Comparison of ENCODE assay signal across 22 cellular contexts in genomic region chr12:112170971-112171596, GRCh38.
"Had no signal": no experiment of that assay in that cellular context is flagged by ENCODE, and none has a peak within 500 bp of the region (broad histone marks: within the 10 kb centered on the region; RNA-seq: fewer than 3 reads in every experiment).

No MANE protein-coding gene starts in this region.

- H2AFZ ChIP-seq: hepatocyte, parathyroid adenoma had no signal

- H3K4me1 Mint-ChIP-seq: activated CD4-positive, alpha-beta T cell treated with anti-CD3 and anti-CD28 coated beads for 36 hours; neural crest cell had no signal

- H3K27ac ChIP-seq: adrenal gland, body of pancreas, coronary artery, hepatocyte, parathyroid adenoma, right atrium auricular region, tibial artery had no signal

- H3K4me3 ChIP-seq: adrenal gland, body of pancreas, coronary artery, dorsolateral prefrontal cortex, hepatocyte, right atrium auricular region, tibial artery had no signal

- H3K27me3 Mint-ChIP-seq: activated CD4-positive, alpha-beta T cell treated with anti-CD3 and anti-CD28 coated beads for 36 hours; activated naive CD8-positive, alpha-beta T cell treated with anti-CD3 and anti-CD28 coated beads for 36 hours; naive thymus-derived CD8-positive, alpha-beta T cell; stimulated activated naive CD8-positive, alpha-beta T cell treated with anti-CD3 and anti-CD28 coated beads, Interleukin-15, amount 100 ng/mL, for 72 hours; T-cell had no signal

- H3K4me2 ChIP-seq: hepatocyte had no signal

- DNase-seq: activated effector memory CD4-positive, alpha-beta T cell treated with Interleukin-2 at 50 U/mL for 16 hours; cerebellar nuclear complex; effector memory CD4-positive, alpha-beta T cell; midbrain; occipital lobe; stimulated activated naive CD8-positive, alpha-beta T cell treated with anti-CD3 and anti-CD28 coated beads, Interleukin-15, amount 100 ng/mL, for 72 hours had no signal

- H3K27me3 ChIP-seq: adrenal gland, body of pancreas, dorsolateral prefrontal cortex, hepatocyte, right atrium auricular region, tibial artery had no signal

- H3K4me1 ChIP-seq: adrenal gland, body of pancreas, parathyroid adenoma, right atrium auricular region, tibial artery had no signal

- H3K9ac ChIP-seq: parathyroid adenoma had no signal

- ATAC-seq: body of pancreas; left cardiac atrium; stimulated activated naive CD8-positive, alpha-beta T cell treated with anti-CD3 and anti-CD28 coated beads, Interleukin-15, amount 100 ng/mL, for 72 hours had no signal

- H3K4me3 Mint-ChIP-seq: activated CD4-positive, alpha-beta T cell treated with anti-CD3 and anti-CD28 coated beads for 36 hours; activated naive CD8-positive, alpha-beta T cell treated with anti-CD3 and anti-CD28 coated beads for 36 hours; naive thymus-derived CD8-positive, alpha-beta T cell; neural crest cell; stimulated activated effector memory CD8-positive, alpha-beta T cell treated with anti-CD3 and anti-CD28 coated beads, Interleukin-12 subunit alpha, Interleukin-12 subunit beta, amount 100 ng/mL, for 72 hours; stimulated activated naive CD8-positive, alpha-beta T cell treated with anti-CD3 and anti-CD28 coated beads, Interleukin-15, amount 100 ng/mL, for 72 hours; T-cell; T-helper 2 cell treated with Interferon-gamma antibody and Interleukin-4, amounts not matched to agents 5 μg/mL and 100 μg/mL, for 36 hours had no signal

- H3K9me3 Mint-ChIP-seq: activated naive CD8-positive, alpha-beta T cell treated with anti-CD3 and anti-CD28 coated beads for 36 hours; naive thymus-derived CD8-positive, alpha-beta T cell; neural crest cell; stimulated activated effector memory CD8-positive, alpha-beta T cell treated with anti-CD3 and anti-CD28 coated beads, Interleukin-12 subunit alpha, Interleukin-12 subunit beta, amount 100 ng/mL, for 72 hours; stimulated activated naive CD8-positive, alpha-beta T cell treated with anti-CD3 and anti-CD28 coated beads, Interleukin-15, amount 100 ng/mL, for 72 hours; T-cell; T-helper 2 cell treated with Interferon-gamma antibody and Interleukin-4, amounts not matched to agents 5 μg/mL and 100 μg/mL, for 36 hours had no signal

- H3K27ac Mint-ChIP-seq: activated CD4-positive, alpha-beta T cell treated with anti-CD3 and anti-CD28 coated beads for 36 hours had no signal

- H3K9me3 ChIP-seq: adrenal gland, body of pancreas, right atrium auricular region, tibial artery had no signal
